1 cellular context compared by ENCODE assay signal in the genomic region with DNA sequence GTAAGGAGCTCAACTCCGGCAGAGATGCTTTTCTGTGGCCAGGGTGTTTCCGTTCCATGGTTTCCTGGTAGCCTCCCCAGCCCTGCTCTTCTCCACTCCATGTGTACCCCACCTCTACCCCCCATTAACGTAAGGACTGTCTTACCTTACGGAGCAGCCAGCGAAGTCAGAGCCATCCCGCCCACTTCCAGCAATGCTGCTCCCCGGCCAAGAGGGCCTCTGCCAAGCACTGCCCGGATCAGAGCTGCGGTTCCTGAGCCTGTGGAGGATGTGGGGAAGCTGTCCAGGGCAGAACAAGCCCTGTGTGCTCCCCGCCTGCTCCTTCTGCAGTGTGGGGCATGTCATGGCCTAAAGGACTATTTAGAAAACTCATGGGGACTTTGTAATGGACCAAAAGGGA.
TF ChIP-seq lines count a peak whose summit lies in the region.

No MANE protein-coding gene starts in this region.

TF ChIP-seq in IMR-90, 13 proteins besides CTCF, POLR2A, EP300 and RAD21 (continued from another document):
- TF ChIP-seq NFE2L2 (IDR thresholded peaks at IDR 0.05; ENCODE audit: low read depth, low read length) (no peak), MXI1 (IDR thresholded peaks at IDR 0.05; ENCODE audit: borderline replicate concordance, low read depth, low read length) (no peak), CEBPB (IDR thresholded peaks at IDR 0.05; ENCODE audit: low read depth, low read length) (no peak), FOS (IDR thresholded peaks at IDR 0.05; ENCODE audit: low read depth, low read length) (no peak)
